1 cellular context compared by ENCODE assay signal in genomic region chr15:50744601-50745000, GRCh38.
TF ChIP-seq lines count a peak whose summit lies in the region.

No MANE protein-coding gene starts in this region.

TF ChIP-seq in GM12878, 131 proteins besides CTCF, POLR2A, EP300 and RAD21:
- no peak for TF ChIP-seq NBN (IDR thresholded peaks at IDR 0.05)
- no peak for TF ChIP-seq SUZ12 (IDR thresholded peaks at IDR 0.05; ENCODE audit: unreplicated experiment)
- TF ChIP-seq SP1 (IDR thresholded peaks at IDR 0.05; ENCODE audit: low read depth, low read length) = no peak
- no peak for TF ChIP-seq ZZZ3 (IDR thresholded peaks at IDR 0.05; ENCODE audit: control insufficient read depth, insufficient read length, low read depth)
- TF ChIP-seq KDM1A (IDR thresholded peaks at IDR 0.05; ENCODE audit: borderline replicate concordance) = no peak
- no peak for TF ChIP-seq SPI1 (IDR thresholded peaks at IDR 0.05; ENCODE audit: borderline replicate concordance, insufficient read depth, low read depth, low read length)
- TF ChIP-seq RELB (IDR thresholded peaks at IDR 0.05; ENCODE audit: low read depth) = no peak
- no peak for TF ChIP-seq CHD4 (IDR thresholded peaks at IDR 0.05)
- TF ChIP-seq MTA3 (IDR thresholded peaks at IDR 0.05; ENCODE audit: borderline replicate concordance, low read length) = no peak
- no peak for TF ChIP-seq ZNF622 (IDR thresholded peaks at IDR 0.05)
- no peak for TF ChIP-seq ASH2L (IDR thresholded peaks at IDR 0.05; ENCODE audit: borderline replicate concordance, low read depth)
- no peak for TF ChIP-seq SRF (IDR thresholded peaks at IDR 0.05; ENCODE audit: low read depth in 2 of 2, low read length in 2 of 2)
- no peak for TF ChIP-seq CHD1 (IDR thresholded peaks at IDR 0.05; ENCODE audit: low read depth, low read length)
- TF ChIP-seq, protein P1, sequence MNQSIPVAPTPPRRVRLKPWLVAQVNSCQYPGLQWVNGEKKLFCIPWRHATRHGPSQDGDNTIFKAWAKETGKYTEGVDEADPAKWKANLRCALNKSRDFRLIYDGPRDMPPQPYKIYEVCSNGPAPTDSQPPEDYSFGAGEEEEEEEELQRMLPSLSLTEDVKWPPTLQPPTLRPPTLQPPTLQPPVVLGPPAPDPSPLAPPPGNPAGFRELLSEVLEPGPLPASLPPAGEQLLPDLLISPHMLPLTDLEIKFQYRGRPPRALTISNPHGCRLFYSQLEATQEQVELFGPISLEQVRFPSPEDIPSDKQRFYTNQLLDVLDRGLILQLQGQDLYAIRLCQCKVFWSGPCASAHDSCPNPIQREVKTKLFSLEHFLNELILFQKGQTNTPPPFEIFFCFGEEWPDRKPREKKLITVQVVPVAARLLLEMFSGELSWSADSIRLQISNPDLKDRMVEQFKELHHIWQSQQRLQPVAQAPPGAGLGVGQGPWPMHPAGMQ (IDR thresholded peaks at IDR 0.05; ENCODE audit: borderline replicate concordance) = no peak
- no peak for TF ChIP-seq POLR2AphosphoS2 (IDR thresholded peaks at IDR 0.05; ENCODE audit: low read depth, low read length)
- TF ChIP-seq ZNF274 (IDR thresholded peaks at IDR 0.05; ENCODE audit: insufficient read depth, insufficient read length) = no peak
